8 cellular contexts compared by ENCODE assay signal in the genomic region with DNA sequence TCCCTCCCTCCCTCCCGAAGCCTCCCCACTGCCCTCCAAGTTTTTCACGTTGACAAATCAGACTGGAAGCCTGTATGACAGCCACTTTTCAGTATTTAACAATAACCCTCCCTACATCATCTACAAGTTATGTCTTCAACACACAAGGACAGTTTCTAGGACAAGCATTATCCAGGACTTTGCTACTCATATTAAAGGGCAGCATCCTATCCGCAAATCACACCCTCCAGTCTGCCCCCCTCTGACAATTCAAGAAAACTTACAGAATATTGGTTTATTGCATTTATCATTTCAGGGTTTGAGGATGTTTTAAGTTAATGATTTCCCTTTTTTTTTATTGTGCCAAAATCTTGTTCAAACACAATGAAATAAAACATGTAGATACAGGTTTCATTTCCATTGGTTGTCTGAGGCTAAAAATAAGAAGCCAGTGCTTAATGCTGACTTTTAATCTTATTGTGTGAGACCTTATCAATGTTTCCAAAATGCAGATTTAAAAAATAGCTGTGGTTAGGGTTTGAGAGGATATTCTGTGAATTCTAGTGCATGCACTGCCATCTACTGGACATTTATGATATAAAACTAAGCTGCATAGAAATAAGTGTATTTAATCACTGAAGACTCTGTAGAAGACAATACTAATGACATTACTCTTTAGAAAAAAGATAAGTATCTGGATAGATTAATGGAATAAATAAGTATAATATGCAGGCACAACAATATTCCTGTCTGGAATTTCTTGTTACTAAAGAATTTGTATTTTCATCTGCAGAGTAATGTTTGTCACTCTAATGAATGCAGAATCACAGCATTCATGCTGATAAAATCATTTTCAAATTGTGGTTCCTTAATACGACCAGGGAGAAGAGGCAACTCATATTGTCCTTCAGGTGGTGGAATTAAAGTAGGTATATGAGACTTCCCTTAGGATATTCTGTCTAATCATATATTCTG.
A peak's percentile ranks its signal among the peaks of the same experiment; 100 is the strongest.
DNase-seq lines count a peak whose midpoint lies in the region; ATAC-seq lines count a peak whose summit lies in the region.

No MANE protein-coding gene starts in this region.

- in situ Hi-C loops in Caki2 (cut with HindIII; ENCODE audit: low pct_unique_long_range_greater_than_20kb, low sequenced_read_pairs): no loop called here

- no peaks in the 10 kb centered on the region for H3K36me3 Mint-ChIP-seq in activated T-helper 1 cell treated with anti-CD3 and anti-CD28 coated beads, Interleukin-12 subunit alpha, Interleukin-12 subunit beta, Interleukin-2, Interleukin-4 antibody, amounts not matched to agents 30 ng/mL and 10 ng/mL and 1 ng/mL, durations not matched to agents 14 hours and 24 hours and 36 hours (ENCODE audit: low read depth)

- H3K27ac Mint-ChIP-seq in activated T-helper 1 cell treated with anti-CD3 and anti-CD28 coated beads, Interleukin-12 subunit alpha, Interleukin-12 subunit beta, Interleukin-2, Interleukin-4 antibody, amounts not matched to agents 30 ng/mL and 10 ng/mL and 1 ng/mL, durations not matched to agents 14 hours and 24 hours and 36 hours: peak overlapping the region; percentile 50

- intact Hi-C loops in activated T-helper 1 cell treated with anti-CD3 and anti-CD28 coated beads, Interleukin-12 subunit alpha, Interleukin-12 subunit beta, Interleukin-2, Interleukin-4 antibody, amounts not matched to agents 30 ng/mL and 10 ng/mL and 1 ng/mL, durations not matched to agents 14 hours and 24 hours and 36 hours (cut with micrococcal nuclease): loop anchor here (1.0 to 2.0 kb wide), 8 partner anchors 63 to 451 kb away; a partner anchor contains a TSS
- intact Hi-C loops in left cardiac atrium (cut with DNase I): loop anchor here (2.0 to 10.0 kb wide), 5 partner anchors 64 to 330 kb away; a partner anchor contains a TSS

- no peak overlapping the region for H3K4me3 ChIP-seq in skeletal muscle satellite cell (ENCODE audit: low read length)

- H3K9ac ChIP-seq in skeletal muscle satellite cell (ENCODE audit: low read depth, low read length): peak overlapping the region; percentile 68

- peak overlapping the region; percentile 42 for H3K4me2 ChIP-seq in skeletal muscle satellite cell (ENCODE audit: low read length)

- H3K27me3 Mint-ChIP-seq in activated T-helper 1 cell treated with anti-CD3 and anti-CD28 coated beads, Interleukin-12 subunit alpha, Interleukin-12 subunit beta, Interleukin-2, Interleukin-4 antibody, amounts not matched to agents 30 ng/mL and 10 ng/mL and 1 ng/mL, durations not matched to agents 14 hours and 24 hours and 36 hours (ENCODE audit: insufficient read depth): peaks cover 21% of the 10 kb centered on the region

- H3K4me1 ChIP-seq in skeletal muscle satellite cell (ENCODE audit: control insufficient read depth, insufficient read depth, low read length): peaks cover 46% of the 10 kb centered on the region

- DNase-seq in Caki2 (ENCODE audit: low read depth): peak; percentile 41
- peak; percentile 71 for DNase-seq in NCI-H1694 treated with DMSO at 0.1 percent for 48 hours (lab: John Stamatoyannopoulos, UW)
- DNase-seq in activated T-helper 1 cell treated with anti-CD3 and anti-CD28 coated beads, Interleukin-12 subunit alpha, Interleukin-12 subunit beta, Interleukin-2, Interleukin-4 antibody, amounts not matched to agents 30 ng/mL and 10 ng/mL and 1 ng/mL, durations not matched to agents 14 hours and 24 hours and 36 hours (ENCODE audit: low spot score): no peak
- DNase-seq in left cardiac atrium: no peak

- peaks cover 17% of the 10 kb centered on the region for H3K4me1 Mint-ChIP-seq in activated T-helper 1 cell treated with anti-CD3 and anti-CD28 coated beads, Interleukin-12 subunit alpha, Interleukin-12 subunit beta, Interleukin-2, Interleukin-4 antibody, amounts not matched to agents 30 ng/mL and 10 ng/mL and 1 ng/mL, durations not matched to agents 14 hours and 24 hours and 36 hours (ENCODE audit: low read depth)

- no peaks in the 10 kb centered on the region for H3K36me3 ChIP-seq in skeletal muscle satellite cell (ENCODE audit: insufficient read depth, low read length)

- H3K9me3 ChIP-seq in skeletal muscle satellite cell (replicated peaks; ENCODE audit: low read length): no peaks in the 10 kb centered on the region

- H3K27me3 ChIP-seq in skeletal muscle satellite cell (ENCODE audit: control insufficient read depth, insufficient read depth, low read length): no peaks in the 10 kb centered on the region

- no peak overlapping the region for H3K4me3 Mint-ChIP-seq in activated T-helper 1 cell treated with anti-CD3 and anti-CD28 coated beads, Interleukin-12 subunit alpha, Interleukin-12 subunit beta, Interleukin-2, Interleukin-4 antibody, amounts not matched to agents 30 ng/mL and 10 ng/mL and 1 ng/mL, durations not matched to agents 14 hours and 24 hours and 36 hours

- ATAC-seq in GM21447 (IDR thresholded peaks at IDR 0.05; ENCODE audit: unreplicated experiment): peak; percentile 32
- peak; percentile 47 to 57 for ATAC-seq in left cardiac atrium
- no peak for ATAC-seq in GM21360 (IDR thresholded peaks at IDR 0.05; ENCODE audit: unreplicated experiment)
- ATAC-seq in HG02763 (IDR thresholded peaks at IDR 0.05; ENCODE audit: unreplicated experiment): no peak

- no peaks in the 10 kb centered on the region for H3K9me3 Mint-ChIP-seq in activated T-helper 1 cell treated with anti-CD3 and anti-CD28 coated beads, Interleukin-12 subunit alpha, Interleukin-12 subunit beta, Interleukin-2, Interleukin-4 antibody, amounts not matched to agents 30 ng/mL and 10 ng/mL and 1 ng/mL, durations not matched to agents 14 hours and 24 hours and 36 hours

Comparison
In these comparisons a context has a peak if more than half of its experiments do, and no peak if none do; other contexts are left out.
1. DNase-seq: peak in Caki2 (single experiment) and NCI-H1694 treated with DMSO at 0.1 percent for 48 hours (single experiment); none in activated T-helper 1 cell treated with anti-CD3 and anti-CD28 coated beads, Interleukin-12 subunit alpha, Interleukin-12 subunit beta, Interleukin-2, Interleukin-4 antibody, amounts not matched to agents 30 ng/mL and 10 ng/mL and 1 ng/mL, durations not matched to agents 14 hours and 24 hours and 36 hours (single experiment) and left cardiac atrium (single experiment).
2. ATAC-seq: peak in GM21447 (single experiment) and left cardiac atrium (2 of 2); none in GM21360 (single experiment) and HG02763 (single experiment).